ENCODE assay signal across 11 cellular contexts in the genomic region with DNA sequence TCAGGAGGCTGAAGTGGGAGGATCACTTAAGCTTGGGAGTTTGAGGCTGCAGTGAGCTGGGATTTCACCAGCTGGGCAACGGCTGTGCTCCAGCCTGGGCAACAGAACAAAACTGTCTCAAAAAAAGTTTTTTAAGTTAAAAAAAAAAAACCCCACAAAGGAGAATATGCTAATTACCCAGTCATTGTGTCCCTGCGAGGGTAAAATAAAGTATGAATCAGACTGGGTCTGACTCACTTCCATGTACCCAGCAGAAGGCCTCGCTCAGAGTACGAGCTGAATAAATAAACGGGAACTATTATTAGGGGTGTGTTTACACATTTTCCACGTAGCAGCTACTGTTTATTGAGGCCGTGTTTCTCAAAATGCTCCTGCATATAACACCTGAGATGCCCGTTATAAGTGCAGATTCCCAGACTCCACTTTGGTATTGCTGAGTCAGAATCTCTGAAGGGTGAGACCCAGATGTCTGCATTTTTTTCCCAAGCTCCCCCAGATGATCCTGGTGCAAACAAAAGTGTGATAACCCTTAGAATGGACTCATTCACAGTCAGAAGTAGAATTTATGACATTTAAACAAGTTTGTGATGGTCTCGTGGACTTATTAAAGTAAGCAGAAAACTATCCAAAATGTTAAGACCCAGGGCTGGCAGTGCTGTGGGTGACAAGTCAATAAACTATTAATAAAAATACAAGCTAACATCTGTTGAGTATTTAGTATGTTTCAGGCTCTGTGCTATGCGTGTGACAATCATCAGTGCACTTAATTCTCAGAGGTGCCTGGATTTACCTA. TPM values are rescaled to one million over a fixed set of nuclear protein-coding genes. Genes with fewer than 3 reads are reported as not detected.
DNase-seq lines count a peak whose midpoint lies in the region; ATAC-seq and TF ChIP-seq lines count a peak whose summit lies in the region.
"Had no signal": no experiment of that assay in that cellular context is flagged by ENCODE, and none has a peak within 500 bp of the region (broad histone marks: within the 10 kb centered on the region; RNA-seq: fewer than 3 reads in every experiment).

No MANE protein-coding gene starts in this region.

- no peak overlapping the region for H3K4me3 Mint-ChIP-seq in activated T-cell treated with anti-CD3 and anti-CD28 coated beads, Interleukin-2, amount 50 U/mL, for 24 hours
- H3K4me3 Mint-ChIP-seq: naive thymus-derived CD8-positive, alpha-beta T cell had no signal

- peaks cover 6% of the 10 kb centered on the region for H3K9me3 Mint-ChIP-seq in activated T-cell treated with anti-CD3 and anti-CD28 coated beads, Interleukin-2, amount 50 U/mL, for 24 hours

- peaks cover 17% of the 10 kb centered on the region for H3K4me1 Mint-ChIP-seq in activated T-cell treated with anti-CD3 and anti-CD28 coated beads, Interleukin-2, amount 50 U/mL, for 24 hours (ENCODE audit: low read depth)

- H3K36me3 Mint-ChIP-seq in activated T-cell treated with anti-CD3 and anti-CD28 coated beads, Interleukin-2, amount 50 U/mL, for 24 hours (ENCODE audit: low read depth) = no peaks in the 10 kb centered on the region

- no peak overlapping the region for H3K4me3 ChIP-seq in epithelial cell of esophagus (ENCODE audit: low read length)

- peak; percentile 97 for ATAC-seq in stimulated activated naive CD8-positive, alpha-beta T cell treated with anti-CD3 and anti-CD28 coated beads, Interleukin-15, Interleukin-2, amounts not matched to agents 100 U/mL and 50 U/mL, for 24 hours
- ATAC-seq: naive thymus-derived CD8-positive, alpha-beta T cell had no signal

- H3K27ac Mint-ChIP-seq in activated T-cell treated with anti-CD3 and anti-CD28 coated beads, Interleukin-2, amount 50 U/mL, for 24 hours = peak overlapping the region; percentile 82
- H3K27ac Mint-ChIP-seq: naive thymus-derived CD8-positive, alpha-beta T cell had no signal

- peak; percentile 37 for DNase-seq in activated T-cell treated with anti-CD3 and anti-CD28 coated beads, Interleukin-2, amount 50 U/mL, for 24 hours
- DNase-seq in activated T-cell treated with anti-CD3 and anti-CD28 coated beads, Interleukin-2, amount 50 U/mL, for 1 hour = no peak
- DNase-seq in NCI-H460 (ENCODE audit: extremely low read depth, low read depth) (peak; percentile 23), epithelial cell of esophagus (ENCODE audit: low read depth) (peak; percentile 58), iPS-NIHi7 (ENCODE audit: extremely low spot score) (no peak), NCI-H446 treated with DMSO at 0.1 percent for 48 hours (lab: John Stamatoyannopoulos, UW) (no peak), NCI-H748 treated with DMSO at 0.1 percent for 48 hours (lab: John Stamatoyannopoulos, UW) (no peak)
- DNase-seq in stimulated activated naive CD8-positive, alpha-beta T cell treated with anti-CD3 and anti-CD28 coated beads, Interleukin-15, Interleukin-2, amounts not matched to agents 100 U/mL and 50 U/mL, for 24 hours = peak; percentile 20
- DNase-seq: activated effector memory CD4-positive, alpha-beta T cell treated with anti-CD3 and anti-CD28 coated beads, Interleukin-2, amount 50 U/mL, for 16 hours; NCI-H1694 had no signal

- H3K27me3 Mint-ChIP-seq in activated T-cell treated with anti-CD3 and anti-CD28 coated beads, Interleukin-2, amount 50 U/mL, for 24 hours = peaks cover 44% of the 10 kb centered on the region

- TF ChIP-seq CTCF in epithelial cell of esophagus (IDR thresholded peaks at IDR 0.05; ENCODE audit: insufficient read depth, low read depth, low read length, missing control alignments) = no peak

RNA-seq across cellular contexts. Expression of a gene that starts 28.2 kb away (rescaled TPM):
- total RNA-seq in NCI-H460 (2014; rRNA removed; shearing (Covaris generic)) = 0.27 and 0.87 TPM in 2 replicates
- polyA plus RNA-seq in NCI-H460 (2014; cell fraction: nucleus; rRNA removed) = 0.13 and 0.32 TPM in 2 replicates
- polyA plus RNA-seq: naive thymus-derived CD8-positive, alpha-beta T cell had no signal

Comparison
In these comparisons a context has a peak if more than half of its experiments do, and no peak if none do; other contexts are left out.
1. DNase-seq: peak in activated T-cell treated with anti-CD3 and anti-CD28 coated beads, Interleukin-2, amount 50 U/mL, for 24 hours (single experiment), NCI-H460 (single experiment), epithelial cell of esophagus (single experiment) and stimulated activated naive CD8-positive, alpha-beta T cell treated with anti-CD3 and anti-CD28 coated beads, Interleukin-15, Interleukin-2, amounts not matched to agents 100 U/mL and 50 U/mL, for 24 hours (single experiment); none in activated T-cell treated with anti-CD3 and anti-CD28 coated beads, Interleukin-2, amount 50 U/mL, for 1 hour (single experiment), iPS-NIHi7 (single experiment), NCI-H446 treated with DMSO at 0.1 percent for 48 hours (single experiment) and NCI-H748 treated with DMSO at 0.1 percent for 48 hours (single experiment).